Comparison of ENCODE assay signal across 8 cellular contexts in the genomic region with DNA sequence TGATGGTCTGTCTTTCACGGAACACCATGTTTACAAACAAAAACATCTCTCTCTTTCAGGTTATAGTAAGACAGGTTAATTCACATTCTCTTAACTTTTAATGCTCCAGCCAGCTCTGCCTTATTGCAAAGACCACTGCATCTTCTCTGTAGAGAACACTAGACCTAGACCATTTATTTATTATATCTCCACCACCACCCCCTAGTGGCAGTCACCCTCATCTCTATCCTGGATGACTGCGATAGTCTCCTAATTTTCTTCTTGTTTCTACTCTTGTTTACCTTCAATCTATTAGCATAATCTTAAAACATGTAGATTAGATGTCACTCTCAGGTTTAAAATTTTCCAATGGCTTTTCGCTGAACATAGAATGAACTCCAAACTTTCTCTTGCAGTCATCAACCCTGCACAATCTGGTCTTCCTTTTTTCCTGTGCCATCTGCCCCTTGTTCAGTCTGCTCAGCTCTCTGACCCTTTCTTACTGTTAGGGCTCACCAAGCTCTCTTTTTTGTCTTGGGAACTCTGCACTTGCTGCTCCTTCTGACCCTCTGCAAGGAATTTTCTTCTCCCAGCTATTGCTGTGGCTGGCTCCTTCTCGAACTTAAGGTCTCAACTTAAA.
DNase-seq lines count a peak whose midpoint lies in the region; ATAC-seq and TF ChIP-seq lines count a peak whose summit lies in the region.

No MANE protein-coding gene starts in this region.

- no peaks in the 10 kb centered on the region for H3K36me3 ChIP-seq in MM.1S (replicated peaks; ENCODE audit: insufficient read depth, low read length)

- no peaks in the 10 kb centered on the region for H3K9me2 ChIP-seq in MM.1S (replicated peaks; ENCODE audit: insufficient read depth, low read length)

- peak; percentile 23 to 37 for DNase-seq in AML-193 (lab: John Stamatoyannopoulos, UW)
- DNase-seq in MM.1S: peak; percentile 38
- DNase-seq in activated CD4-positive, alpha-beta T cell treated with anti-CD3 and anti-CD28 coated beads, Interleukin-2, amount 50 U/mL, for 48 hours: peak; percentile 15 to 19
- DNase-seq in iPS-NIHi11 (ENCODE audit: low spot score): peak; percentile 33
- DNase-seq in NK-92 (lab: John Stamatoyannopoulos, UW; ENCODE audit: unreplicated experiment): no peak
- DNase-seq in lower leg skin (ENCODE audit: low spot score in 2 of 2): no peak

- no peak overlapping the region for H2AFZ ChIP-seq in MM.1S (ENCODE audit: low read length)

- TF ChIP-seq CTCF in MM.1S (IDR thresholded peaks at IDR 0.05; ENCODE audit: low read length) (peak; percentile 67), lower leg skin (IDR thresholded peaks at IDR 0.05) (no peak)

- H3K9me3 ChIP-seq in MM.1S (replicated peaks; ENCODE audit: insufficient read depth, low read length): no peaks in the 10 kb centered on the region

- no peak overlapping the region for H3K4me2 ChIP-seq in MM.1S (ENCODE audit: low read depth, low read length)

- no peaks in the 10 kb centered on the region for H3K4me1 ChIP-seq in MM.1S (ENCODE audit: low read length)

- no peak overlapping the region for H3K9ac ChIP-seq in MM.1S (ENCODE audit: low read length)

- ATAC-seq in GM18519 (IDR thresholded peaks at IDR 0.05; ENCODE audit: low FRiP score, unreplicated experiment) (peak; percentile 74), GM21825 (IDR thresholded peaks at IDR 0.05; ENCODE audit: unreplicated experiment) (no peak)

- no peak overlapping the region for H3K4me3 ChIP-seq in MM.1S (ENCODE audit: low read length)
- no peak overlapping the region for H3K4me3 ChIP-seq in lower leg skin (ENCODE audit: low read depth, poor library complexity, severe bottlenecking)

- no peaks in the 10 kb centered on the region for H3K79me2 ChIP-seq in MM.1S (ENCODE audit: low read length)

- no peaks in the 10 kb centered on the region for H3K27me3 ChIP-seq in MM.1S (replicated peaks; ENCODE audit: insufficient read depth, low read length)

- no peaks in the 10 kb centered on the region for H3F3A ChIP-seq in MM.1S (ENCODE audit: insufficient read depth, low read length)

- H4K20me1 ChIP-seq in MM.1S (ENCODE audit: insufficient read depth, low read length): no peaks in the 10 kb centered on the region

- H3K27ac ChIP-seq in MM.1S (ENCODE audit: low read length): no peak overlapping the region

- intact Hi-C loops in lower leg skin (cut with DNase I; ENCODE audit: low total_unique reads): no loop called here

- no peak for TF ChIP-seq POLR2A in lower leg skin (IDR thresholded peaks at IDR 0.05)

- 47 to 48% methylated on average over 4 of the region's 4 CpGs for WGBS in lower leg skin, 2 donors

Comparison
In these comparisons a context has a peak if more than half of its experiments do, and no peak if none do; other contexts are left out.
1. DNase-seq: peak in AML-193 (2 of 2), MM.1S (single experiment), activated CD4-positive, alpha-beta T cell treated with anti-CD3 and anti-CD28 coated beads, Interleukin-2, amount 50 U/mL, for 48 hours (2 of 2) and iPS-NIHi11 (single experiment); none in NK-92 (single experiment) and lower leg skin (0 of 2).